ENCODE assay signal across 9 cellular contexts in the genomic region with DNA sequence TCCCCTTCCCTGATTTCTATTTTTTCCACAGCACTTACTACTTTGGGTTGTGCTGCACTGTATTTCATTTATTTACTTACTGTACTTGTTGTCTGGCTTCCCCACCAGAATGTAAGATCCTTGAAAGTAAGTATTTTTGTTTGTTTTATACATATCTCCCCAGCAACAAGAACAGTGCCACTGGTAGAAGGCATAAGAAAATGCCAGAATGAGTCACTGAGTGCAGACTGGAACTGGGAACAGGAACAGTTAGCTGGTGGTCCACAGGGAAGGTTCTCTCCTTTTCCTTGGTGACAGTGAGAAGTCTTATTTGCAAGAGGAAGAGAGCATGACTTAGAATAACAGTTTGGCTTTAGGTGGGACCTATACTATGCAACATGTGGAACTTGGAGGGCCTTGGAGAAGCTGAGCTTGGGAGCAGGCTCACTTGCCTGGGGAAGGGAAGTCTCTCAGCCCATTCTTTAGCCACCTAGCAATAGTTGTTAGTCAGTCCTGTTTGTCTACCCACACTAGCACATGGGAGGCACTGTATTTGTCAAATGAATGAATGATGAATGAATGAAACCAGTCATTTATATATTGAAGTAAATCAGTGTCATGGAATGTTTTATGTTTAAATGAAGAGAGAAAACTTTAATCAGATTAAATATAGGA.
A peak's percentile ranks its signal among the peaks of the same experiment; 100 is the strongest.
DNase-seq lines count a peak whose midpoint lies in the region; FAIRE-seq and TF ChIP-seq lines count a peak whose summit lies in the region.
"Had no signal": no experiment of that assay in that cellular context is flagged by ENCODE, and none has a peak within 500 bp of the region (broad histone marks: within the 10 kb centered on the region; RNA-seq: fewer than 3 reads in every experiment).

No MANE protein-coding gene starts in this region.

- no peak for TF ChIP-seq EP300 in SK-N-SH (IDR thresholded peaks at IDR 0.05; ENCODE audit: borderline replicate concordance in 1 of 2, low read depth in 1 of 2, low read length in 1 of 2)

- POLR2A ChIA-PET in HEK293 (lab: Yijun Ruan, JAX): no interaction called here
- POLR2A ChIA-PET in SK-N-SH (lab: Yijun Ruan, JAX): no interaction called here

- FAIRE-seq in GM18507 (lab: Jason Lieb, UNC): peak; percentile 52

- peaks cover 32% of the 10 kb centered on the region for H3F3A ChIP-seq in SK-N-SH (replicated peaks; ENCODE audit: insufficient read depth)

- no peaks in the 10 kb centered on the region for H4K20me1 ChIP-seq in SK-N-SH (ENCODE audit: insufficient read depth)

- no peak for TF ChIP-seq RAD21 in SK-N-SH (IDR thresholded peaks at IDR 0.05; ENCODE audit: low read length)

- no peak for TF ChIP-seq CTCF in HEK293 (tag by site-specific recombination; IDR thresholded peaks at IDR 0.05)
- no peak for TF ChIP-seq CTCF in SK-N-SH (IDR thresholded peaks at IDR 0.05)

- H2AFZ ChIP-seq in SK-N-SH (ENCODE audit: low read depth): no peak overlapping the region

- H3K9me3 ChIP-seq in HEK293 (ENCODE audit: control insufficient read depth, insufficient read depth, low read depth, low read length) (no peaks in the 10 kb centered on the region), SK-N-SH (no peaks in the 10 kb centered on the region), mesodermal cell (ENCODE audit: control insufficient read depth, low read length) (no peaks in the 10 kb centered on the region), SJCRH30 (replicated peaks) (no peaks in the 10 kb centered on the region)

- H3K27ac ChIP-seq in HEK293 (ENCODE audit: extremely low read depth, low read depth, low read length) (no peak overlapping the region), SK-N-SH (ENCODE audit: low read depth in 2 of 2, low read length in 1 of 2) (peak overlapping the region in 1 of 2 experiments; percentile 89; a peak in 2 of 4 replicates), mesodermal cell (ENCODE audit: low read depth, low read length, severe bottlenecking) (peak overlapping the region; percentile 76), SJCRH30 (no peak overlapping the region)

- DNase-seq in GM18507 (ENCODE audit: extremely low spot score, insufficient read length, low read depth) (no peak), SK-N-SH (no peak), globus pallidus (ENCODE audit: low spot score) (no peak), NCI-H1436 (lab: John Stamatoyannopoulos, UW) (no peak), SJCRH30 (no peak), NCI-H128 (lab: John Stamatoyannopoulos, UW; ENCODE audit: unreplicated experiment) (no peak)
- DNase-seq: NCI-H1092 treated with DMSO at 0.1 percent for 48 hours had no signal

- peak overlapping the region; percentile 30; the same call in 1 of the 2 replicates for H3K9ac ChIP-seq in SK-N-SH

- H3K9me2 ChIP-seq in SK-N-SH: no peaks in the 10 kb centered on the region

- no peaks in the 10 kb centered on the region for H3K4me1 ChIP-seq in HEK293 (ENCODE audit: control insufficient read depth, insufficient read depth, low read length)
- peaks cover 0 to 13% of the 10 kb centered on the region in 2 experiments; a peak in 1 of 4 replicates for H3K4me1 ChIP-seq in SK-N-SH (ENCODE audit: control insufficient read depth in 1 of 2, insufficient read depth in 2 of 2, low read depth in 1 of 2, low read length in 1 of 2)
- H3K4me1 ChIP-seq in mesodermal cell (ENCODE audit: control insufficient read depth, insufficient read depth, low read length, poor library complexity, severe bottlenecking): peaks cover 16% of the 10 kb centered on the region
- H3K4me1 ChIP-seq in SJCRH30: no peaks in the 10 kb centered on the region

- H3K4me3 ChIP-seq in HEK293 (ENCODE audit: low read depth, low read length): no peak overlapping the region
- H3K4me3 ChIP-seq in SK-N-SH (ENCODE audit: low read depth in 2 of 2, low read length in 1 of 2): no peak overlapping the region
- H3K4me3 ChIP-seq in mesodermal cell (ENCODE audit: extremely low read depth, insufficient read depth, low read length, poor library complexity, severe bottlenecking): no peak overlapping the region
- H3K4me3 ChIP-seq in SJCRH30: no peak overlapping the region

- no peaks in the 10 kb centered on the region for H3K27me3 ChIP-seq in SK-N-SH (ENCODE audit: insufficient read depth)
- H3K27me3 ChIP-seq in SJCRH30: 0 out of 2 replicates have a peak, but pooled peaks cover 4% of the 10 kb centered on the region

- H3K4me2 ChIP-seq in SK-N-SH: peak overlapping the region; percentile 52

- H3K79me2 ChIP-seq in SK-N-SH (ENCODE audit: insufficient read depth): peaks cover 51% of the 10 kb centered on the region

- CTCF ChIA-PET in HEK293 (lab: Yijun Ruan, JAX) (interaction anchor here (0.6 to 0.9 kb wide), 2 partner anchors 209 to 228 kb away, joined by 3 read pairs; no protein-coding TSS in a partner anchor), SK-N-SH (lab: Yijun Ruan, JAX) (interaction anchor here (0.5 to 1.5 kb wide), 2 partner anchors 22 to 209 kb away, joined by 3 read pairs; no protein-coding TSS in a partner anchor)

- H3K36me3 ChIP-seq in HEK293 (ENCODE audit: control insufficient read depth in 2 of 2, insufficient read depth in 1 of 2, low read length in 2 of 2) (no peaks in the 10 kb centered on the region), SK-N-SH (replicated peaks in 1 of 2; ENCODE audit: control insufficient read depth in 1 of 2, insufficient read depth in 2 of 2, low read length in 1 of 2) (peaks cover 0 to 6% of the 10 kb centered on the region in 2 experiments), mesodermal cell (ENCODE audit: control insufficient read depth, insufficient read depth, low read length) (no peaks in the 10 kb centered on the region), SJCRH30 (no peaks in the 10 kb centered on the region)

TF ChIP-seq in HEK293, 187 proteins besides CTCF, POLR2A, EP300 and RAD21:
- 0 out of 2 replicates have a peak, but pooled peaks have one; percentile 40 for TF ChIP-seq SCRT2 (tag by site-specific recombination; IDR thresholded peaks at IDR 0.05)
- TF ChIP-seq SALL2 (tag by site-specific recombination; IDR thresholded peaks at IDR 0.05; ENCODE audit: borderline replicate concordance): no peak
TF ChIP-seq in HEK293: peak in this region for 1.

TF ChIP-seq in SK-N-SH, 30 proteins besides CTCF, POLR2A, EP300 and RAD21 (continues in another document):
- TF ChIP-seq RFX5 (IDR thresholded peaks at IDR 0.05; ENCODE audit: low read length): no peak
- TF ChIP-seq, protein P1, sequence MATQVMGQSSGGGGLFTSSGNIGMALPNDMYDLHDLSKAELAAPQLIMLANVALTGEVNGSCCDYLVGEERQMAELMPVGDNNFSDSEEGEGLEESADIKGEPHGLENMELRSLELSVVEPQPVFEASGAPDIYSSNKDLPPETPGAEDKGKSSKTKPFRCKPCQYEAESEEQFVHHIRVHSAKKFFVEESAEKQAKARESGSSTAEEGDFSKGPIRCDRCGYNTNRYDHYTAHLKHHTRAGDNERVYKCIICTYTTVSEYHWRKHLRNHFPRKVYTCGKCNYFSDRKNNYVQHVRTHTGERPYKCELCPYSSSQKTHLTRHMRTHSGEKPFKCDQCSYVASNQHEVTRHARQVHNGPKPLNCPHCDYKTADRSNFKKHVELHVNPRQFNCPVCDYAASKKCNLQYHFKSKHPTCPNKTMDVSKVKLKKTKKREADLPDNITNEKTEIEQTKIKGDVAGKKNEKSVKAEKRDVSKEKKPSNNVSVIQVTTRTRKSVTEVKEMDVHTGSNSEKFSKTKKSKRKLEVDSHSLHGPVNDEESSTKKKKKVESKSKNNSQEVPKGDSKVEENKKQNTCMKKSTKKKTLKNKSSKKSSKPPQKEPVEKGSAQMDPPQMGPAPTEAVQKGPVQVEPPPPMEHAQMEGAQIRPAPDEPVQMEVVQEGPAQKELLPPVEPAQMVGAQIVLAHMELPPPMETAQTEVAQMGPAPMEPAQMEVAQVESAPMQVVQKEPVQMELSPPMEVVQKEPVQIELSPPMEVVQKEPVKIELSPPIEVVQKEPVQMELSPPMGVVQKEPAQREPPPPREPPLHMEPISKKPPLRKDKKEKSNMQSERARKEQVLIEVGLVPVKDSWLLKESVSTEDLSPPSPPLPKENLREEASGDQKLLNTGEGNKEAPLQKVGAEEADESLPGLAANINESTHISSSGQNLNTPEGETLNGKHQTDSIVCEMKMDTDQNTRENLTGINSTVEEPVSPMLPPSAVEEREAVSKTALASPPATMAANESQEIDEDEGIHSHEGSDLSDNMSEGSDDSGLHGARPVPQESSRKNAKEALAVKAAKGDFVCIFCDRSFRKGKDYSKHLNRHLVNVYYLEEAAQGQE (IDR thresholded peaks at IDR 0.05; ENCODE audit: low read depth, low read length): no peak
- no peak for TF ChIP-seq RXRA (IDR thresholded peaks at IDR 0.05; ENCODE audit: borderline replicate concordance, low read depth)
- TF ChIP-seq SIN3A (IDR thresholded peaks at IDR 0.05; ENCODE audit: borderline replicate concordance, low read depth, low read length): no peak
- TF ChIP-seq, protein P2, sequence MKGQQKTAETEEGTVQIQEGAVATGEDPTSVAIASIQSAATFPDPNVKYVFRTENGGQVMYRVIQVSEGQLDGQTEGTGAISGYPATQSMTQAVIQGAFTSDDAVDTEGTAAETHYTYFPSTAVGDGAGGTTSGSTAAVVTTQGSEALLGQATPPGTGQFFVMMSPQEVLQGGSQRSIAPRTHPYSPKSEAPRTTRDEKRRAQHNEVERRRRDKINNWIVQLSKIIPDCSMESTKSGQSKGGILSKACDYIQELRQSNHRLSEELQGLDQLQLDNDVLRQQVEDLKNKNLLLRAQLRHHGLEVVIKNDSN (IDR thresholded peaks at IDR 0.05; ENCODE audit: borderline replicate concordance, low read depth): no peak
- TF ChIP-seq, protein P3, sequence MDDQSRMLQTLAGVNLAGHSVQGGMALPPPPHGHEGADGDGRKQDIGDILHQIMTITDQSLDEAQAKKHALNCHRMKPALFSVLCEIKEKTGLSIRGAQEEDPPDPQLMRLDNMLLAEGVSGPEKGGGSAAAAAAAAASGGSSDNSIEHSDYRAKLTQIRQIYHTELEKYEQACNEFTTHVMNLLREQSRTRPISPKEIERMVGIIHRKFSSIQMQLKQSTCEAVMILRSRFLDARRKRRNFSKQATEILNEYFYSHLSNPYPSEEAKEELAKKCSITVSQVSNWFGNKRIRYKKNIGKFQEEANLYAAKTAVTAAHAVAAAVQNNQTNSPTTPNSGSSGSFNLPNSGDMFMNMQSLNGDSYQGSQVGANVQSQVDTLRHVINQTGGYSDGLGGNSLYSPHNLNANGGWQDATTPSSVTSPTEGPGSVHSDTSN (IDR thresholded peaks at IDR 0.05): no peak
- TF ChIP-seq GABPA (IDR thresholded peaks at IDR 0.05; ENCODE audit: low read depth): no peak
- TF ChIP-seq POLR2AphosphoS5 (IDR thresholded peaks at IDR 0.05; ENCODE audit: low read depth, low read length): no peak
- no peak for TF ChIP-seq MAX (IDR thresholded peaks at IDR 0.05; ENCODE audit: low read depth)
- TF ChIP-seq MEF2A (IDR thresholded peaks at IDR 0.05; ENCODE audit: borderline replicate concordance, low read depth): no peak
- TF ChIP-seq RCOR1 (IDR thresholded peaks at IDR 0.05; ENCODE audit: low read length): no peak
